In the genomic region with DNA sequence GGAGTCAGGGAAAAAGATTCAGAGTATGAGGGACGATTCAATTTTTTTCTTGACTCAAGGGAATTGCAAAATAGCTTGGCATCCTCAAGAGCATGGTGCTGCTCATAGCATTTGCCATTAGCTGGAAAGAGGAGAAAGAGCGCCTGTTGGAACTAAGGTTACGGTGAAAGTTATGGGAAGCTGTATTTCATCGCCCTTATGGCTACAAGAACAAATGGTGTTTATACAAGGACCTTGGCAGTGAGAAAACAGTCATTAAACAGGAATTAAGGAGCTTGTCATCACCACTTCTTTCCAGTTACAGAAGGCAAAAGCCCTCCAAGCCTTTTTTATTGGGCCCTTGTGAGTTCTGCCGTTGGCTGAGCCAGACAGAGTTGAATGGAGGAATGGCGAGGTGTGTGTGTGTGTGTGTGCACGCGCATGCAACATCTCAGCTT, we compare ENCODE assay signal across 29 cellular contexts.
A peak's percentile ranks its signal among the peaks of the same experiment; 100 is the strongest.
DNase-seq lines count a peak whose midpoint lies in the region; ATAC-seq and TF ChIP-seq lines count a peak whose summit lies in the region.
"Had no signal": no experiment of that assay in that cellular context is flagged by ENCODE, and none has a peak within 500 bp of the region (broad histone marks: within the 10 kb centered on the region; RNA-seq: fewer than 3 reads in every experiment).

No MANE protein-coding gene starts in this region.

- H3K36me3 ChIP-seq in adipocyte (ENCODE audit: control insufficient read depth, insufficient read depth, low read length, severe bottlenecking) (peaks cover 6% of the 10 kb centered on the region), vagina (peaks cover 0 to 14% of the 10 kb centered on the region in 2 donors)
- H3K36me3 ChIP-seq: prostate gland had no signal

- TF ChIP-seq CTCF in fibroblast of the aortic adventitia (IDR thresholded peaks at IDR 0.05; ENCODE audit: insufficient read depth, low read length) (no peak), vagina (IDR thresholded peaks at IDR 0.05) (no peak)

- intact Hi-C loops in sciatic nerve (cut with DNase I) (no loop called here), vagina (cut with DNase I) (no loop called here)

- no peak for TF ChIP-seq POLR2A in vagina (IDR thresholded peaks at IDR 0.05)

- peak; percentile 16 for DNase-seq in DMS 273 (lab: John Stamatoyannopoulos, UW; ENCODE audit: unreplicated experiment)
- DNase-seq in DMS 273 treated with DMSO at 0.1 percent for 48 hours (lab: John Stamatoyannopoulos, UW), result no peak
- DNase-seq in adipocyte (ENCODE audit: low read depth), result peak; percentile 41
- DNase-seq in fibroblast of the aortic adventitia (ENCODE audit: low read depth), result peak; percentile 35
- no peak for DNase-seq in sciatic nerve (ENCODE audit: low spot score)
- no peak for DNase-seq in middle frontal gyrus (ENCODE audit: extremely low spot score, low spot score)
- no peak for DNase-seq in stimulated activated CD4-positive, alpha-beta T cell treated with anti-CD3 and anti-CD28 coated beads, Interleukin-12 subunit alpha, Interleukin-12 subunit beta, amount 100 ng/mL, for 4 hours
- DNase-seq in vagina (ENCODE audit: extremely low spot score in 2 of 2), result no peak
- DNase-seq: activated B cell treated with CpG ODN at 0.5 μM for 24 hours; activated CD4-positive, alpha-beta T cell treated with anti-CD3 and anti-CD28 coated beads, Interleukin-2, amount 50 U/mL, for 4 hours; activated naive CD4-positive, alpha-beta T cell treated with anti-CD3 and anti-CD28 coated beads, Interleukin-2, amount 10 ng/mL, durations not matched to agents 7 days and 5 days; amygdala; Calu3; endodermal cell; heart left ventricle; NCI-H1417 treated with DMSO at 0.1 percent for 48 hours; NCI-H2107; Peyer's patch; stimulated activated CD4-positive, alpha-beta T cell treated with anti-CD3 and anti-CD28 coated beads, Interleukin-2, amount 100 ng/mL, for 24 hours; stomach; tibial artery had no signal

- H3K4me1 ChIP-seq in adipocyte (ENCODE audit: control insufficient read depth, insufficient read depth, low read length) (peaks cover 11% of the 10 kb centered on the region), vagina (no peaks in the 10 kb centered on the region)
- H3K4me1 ChIP-seq: Peyer's patch, prostate gland, SJSA1, tibial artery had no signal

- H3K27me3 ChIP-seq in adipocyte (replicated peaks; ENCODE audit: control insufficient read depth, insufficient read depth, low read length), result no peaks in the 10 kb centered on the region
- H3K27me3 ChIP-seq in vagina, result no peaks in the 10 kb centered on the region
- H3K27me3 ChIP-seq: cardiac muscle cell, esophagus muscularis mucosa, heart left ventricle, Peyer's patch, SJSA1, stomach, tibial artery had no signal

- ATAC-seq in sciatic nerve, result peak; percentile 90
- ATAC-seq: HCT116 had no signal

- H3K9me3 ChIP-seq in adipocyte (ENCODE audit: control insufficient read depth, low read length), result no peaks in the 10 kb centered on the region
- no peaks in the 10 kb centered on the region for H3K9me3 ChIP-seq in vagina
- H3K9me3 ChIP-seq: esophagus muscularis mucosa, heart left ventricle, Peyer's patch, prostate gland, SJSA1, stomach, tibial artery had no signal

- no peak overlapping the region for H3K9ac ChIP-seq in adipocyte (ENCODE audit: low read length)

- H3K4me3 ChIP-seq in adipocyte (ENCODE audit: low read length) (no peak overlapping the region), fibroblast of the aortic adventitia (ENCODE audit: low read depth, low read length) (no peak overlapping the region), vagina (no peak overlapping the region)
- H3K4me3 ChIP-seq: cardiac muscle cell, esophagus muscularis mucosa, heart left ventricle, Peyer's patch, prostate gland, SJSA1, smooth muscle cell, stomach, tibial artery had no signal

- H3K27ac ChIP-seq in vagina, result no peak overlapping the region
- H3K27ac ChIP-seq: 22Rv1, cardiac muscle cell, esophagus muscularis mucosa, heart left ventricle, HL-60, Peyer's patch, prostate gland, SJSA1, tibial artery had no signal

Comparison
In these comparisons a context has a peak if more than half of its experiments do, and no peak if none do; other contexts are left out.
1. DNase-seq: peak in DMS 273 (single experiment), adipocyte (single experiment) and fibroblast of the aortic adventitia (single experiment); none in DMS 273 treated with DMSO at 0.1 percent for 48 hours (single experiment), sciatic nerve (single experiment), middle frontal gyrus (single experiment), stimulated activated CD4-positive, alpha-beta T cell treated with anti-CD3 and anti-CD28 coated beads, Interleukin-12 subunit alpha, Interleukin-12 subunit beta, amount 100 ng/mL, for 4 hours (single experiment) and vagina (0 of 2).